In the genomic region with DNA sequence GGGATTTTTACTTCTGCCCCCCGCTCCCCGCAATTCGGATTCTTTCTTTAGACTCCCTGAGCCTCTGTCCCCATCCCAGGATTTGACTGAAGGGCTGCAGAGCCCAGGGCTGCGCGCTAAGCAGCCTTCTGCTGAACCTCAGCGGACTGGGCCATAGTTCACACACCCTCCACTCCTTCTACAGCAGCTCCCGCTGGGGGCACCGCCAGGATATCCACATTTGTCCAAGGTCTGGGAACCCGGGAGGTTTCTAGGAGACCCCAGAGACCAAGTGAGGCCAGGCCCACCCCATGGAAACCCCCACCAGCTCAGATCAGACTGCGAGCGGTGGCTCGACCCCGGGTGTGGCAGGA, we compare ENCODE assay signal across 12 cellular contexts.
DNase-seq lines count a peak whose midpoint lies in the region; ATAC-seq, FAIRE-seq and TF ChIP-seq lines count a peak whose summit lies in the region.
"Had no signal": no experiment of that assay in that cellular context is flagged by ENCODE, and none has a peak within 500 bp of the region (broad histone marks: within the 10 kb centered on the region; RNA-seq: fewer than 3 reads in every experiment).

No MANE protein-coding gene starts in this region.

- ATAC-seq in A549 (peak; percentile 32 to 48; a peak in 3 of 6 replicates), GM21528 (IDR thresholded peaks at IDR 0.05; ENCODE audit: low FRiP score, unreplicated experiment) (no peak)

- H3K9me3 ChIP-seq in A549: no peaks in the 10 kb centered on the region
- H3K9me3 ChIP-seq in HEK293 (ENCODE audit: control insufficient read depth, insufficient read depth, low read depth, low read length): no peaks in the 10 kb centered on the region
- H3K9me3 ChIP-seq in ascending aorta: no peaks in the 10 kb centered on the region

- intact Hi-C loops in ascending aorta (cut with DNase I): no loop called here

- H3K27ac ChIP-seq in A549 (no peak overlapping the region), HEK293 (ENCODE audit: extremely low read depth, low read depth, low read length) (no peak overlapping the region), ascending aorta (no peak overlapping the region)

- no peak for TF ChIP-seq POLR2A in A549 (IDR thresholded peaks at IDR 0.05; ENCODE audit: low read length)

- no peak for TF ChIP-seq RAD21 in A549 (conservative IDR thresholded peaks at IDR 0.05 in 1 of 2, IDR thresholded peaks at IDR 0.05 in 1 of 2)

- POLR2A ChIA-PET in A549 (lab: Yijun Ruan, JAX): no interaction called here
- POLR2A ChIA-PET in HEK293 (lab: Yijun Ruan, JAX): no interaction called here

- H3K4me2 ChIP-seq in A549: peak overlapping the region; percentile 78

- DNase-seq in A549 (ENCODE audit: low read depth in 1 of 2, low spot score in 1 of 2) (no peak), ascending aorta (ENCODE audit: low spot score in 2 of 2) (no peak), kidney epithelial cell (ENCODE audit: low read depth) (no peak), cerebellar cortex (ENCODE audit: low spot score) (no peak), SKM-1 treated with dmso at 0.1 percent for 144 hours (lab: John Stamatoyannopoulos, UW; ENCODE audit: unreplicated experiment) (no peak)
- DNase-seq in activated naive CD4-positive, alpha-beta T cell treated with Interleukin-2 at 50 U/mL for 16 hours: no peak
- DNase-seq: effector CD8-positive, alpha-beta T cell; GDM1; stimulated activated CD4-positive, alpha-beta T cell treated with anti-CD3 and anti-CD28 coated beads, Interleukin-4, amount 100 ng/mL, for 4 hours had no signal

- H3K27me3 ChIP-seq in ascending aorta (peaks cover 7% of the 10 kb centered on the region), kidney epithelial cell (ENCODE audit: control insufficient read depth, insufficient read depth, low read length) (peaks cover 44% of the 10 kb centered on the region)

- WGBS in A549 (ENCODE audit: missing lambda C conversion rate): 1% methylated on average over 8 of the region's 13 CpGs

- TF ChIP-seq CTCF in A549 (IDR thresholded peaks at IDR 0.05): no peak
- no peak for TF ChIP-seq CTCF in HEK293 (tag by site-specific recombination; IDR thresholded peaks at IDR 0.05)
- TF ChIP-seq CTCF in ascending aorta (IDR thresholded peaks at IDR 0.05): no peak
- TF ChIP-seq CTCF in kidney epithelial cell (IDR thresholded peaks at IDR 0.05; ENCODE audit: insufficient read depth, low read length, poor library complexity, severe bottlenecking): no peak

- CTCF ChIA-PET in A549 (lab: Yijun Ruan, JAX) (no interaction called here), HEK293 (lab: Yijun Ruan, JAX) (interaction anchor here (0.5 to 0.7 kb wide), 2 partner anchors 253 to 773 kb away, joined by 3 read pairs; no protein-coding TSS in a partner anchor)

- no peak for FAIRE-seq in A549 (lab: Jason Lieb, UNC)
- FAIRE-seq: RCC 7860 had no signal

- no peaks in the 10 kb centered on the region for H3K36me3 ChIP-seq in HEK293 (ENCODE audit: control insufficient read depth in 2 of 2, insufficient read depth in 1 of 2, low read length in 2 of 2)
- no peaks in the 10 kb centered on the region for H3K36me3 ChIP-seq in ascending aorta
- no peaks in the 10 kb centered on the region for H3K36me3 ChIP-seq in kidney epithelial cell (ENCODE audit: control insufficient read depth, insufficient read depth, low read length)

- H3K4me1 ChIP-seq in A549 (peaks cover 7% of the 10 kb centered on the region; the same call in 1 of the 3 replicates), HEK293 (ENCODE audit: control insufficient read depth, insufficient read depth, low read length) (no peaks in the 10 kb centered on the region), ascending aorta (peaks cover 0 to 9% of the 10 kb centered on the region in 2 donors)

- H3K4me3 ChIP-seq in A549 (no peak overlapping the region; the same call in 2 of the 3 replicates), HEK293 (ENCODE audit: low read depth, low read length) (peak overlapping the region; percentile 39; the same call in 1 of the 2 replicates), ascending aorta (peak overlapping the region; percentile 45 to 62), kidney epithelial cell (ENCODE audit: low read depth, low read length) (peak overlapping the region; percentile 4)

- no peak for TF ChIP-seq EP300 in A549 (IDR thresholded peaks at IDR 0.05)

TF ChIP-seq in A549, 52 proteins besides CTCF, POLR2A, EP300 and RAD21:
- TF ChIP-seq HOXB13 (CRISPR knock-in tag; IDR thresholded peaks at IDR 0.05; ENCODE audit: low read depth): no peak
- TF ChIP-seq SMC3 (IDR thresholded peaks at IDR 0.05): no peak
- TF ChIP-seq ZNF302 (CRISPR knock-in tag; IDR thresholded peaks at IDR 0.05): no peak

TF ChIP-seq in HEK293, 187 proteins besides CTCF, POLR2A, EP300 and RAD21:
- TF ChIP-seq ZSCAN23 (tag by site-specific recombination; IDR thresholded peaks at IDR 0.05) (no peak), ZNF324 (tag by site-specific recombination; IDR thresholded peaks at IDR 0.05) (no peak)
